ENCODE assay signal across 18 cellular contexts in genomic region chr17:3554440-3554839, GRCh38.
"Had no signal": no experiment of that assay in that cellular context is flagged by ENCODE, and none has a peak within 500 bp of the region (broad histone marks: within the 10 kb centered on the region; RNA-seq: fewer than 3 reads in every experiment).

No MANE protein-coding gene starts in this region.

- H3K27me3 ChIP-seq: SJCRH30 had no signal

- H3K9me3 ChIP-seq: SJCRH30 had no signal

- H3K27ac ChIP-seq: RWPE1, SJCRH30 had no signal

- H3K36me3 ChIP-seq: SJCRH30 had no signal

- DNase-seq: KBM-7, MV-4-11, NCI-H1048, NCI-H1105, NCI-H1417, NCI-H1436 treated with DMSO at 0.1 percent for 48 hours, NCI-H1694, NCI-H187 treated with DMSO at 0.1 percent for 48 hours, NCI-H2029 treated with DMSO at 0.1 percent for 48 hours, NCI-H2171 treated with DMSO at 0.1 percent for 48 hours, NCI-H345, NCI-H524 treated with DMSO at 0.1 percent for 48 hours, NCI-H69, NCI-H774, PC-3, SHP77 treated with DMSO at 0.1 percent for 48 hours, SJCRH30 had no signal

- H3K4me3 ChIP-seq: SJCRH30 had no signal
